In genomic region chr12:51521554-51522276, GRCh38 we compare ENCODE assay signal across 12 cellular contexts.
DNase-seq lines count a peak whose midpoint lies in the region; ATAC-seq and TF ChIP-seq lines count a peak whose summit lies in the region.
"Had no signal": no experiment of that assay in that cellular context is flagged by ENCODE, and none has a peak within 500 bp of the region (broad histone marks: within the 10 kb centered on the region; RNA-seq: fewer than 3 reads in every experiment).

No MANE protein-coding gene starts in this region.

- H3K4me3 ChIP-seq in AG04450 (ENCODE audit: low read depth, low read length) (no peak overlapping the region), SK-N-SH (ENCODE audit: low read depth in 2 of 2, low read length in 1 of 2) (no peak overlapping the region), fibroblast of pulmonary artery (replicated peaks; ENCODE audit: low read depth, low read length) (no peak overlapping the region)
- H3K4me3 ChIP-seq: suprapubic skin had no signal

- no peaks in the 10 kb centered on the region for H3K36me3 ChIP-seq in SK-N-SH (replicated peaks in 1 of 2; ENCODE audit: control insufficient read depth in 1 of 2, insufficient read depth in 2 of 2, low read length in 1 of 2)
- H3K36me3 ChIP-seq: suprapubic skin had no signal

- POLR2A ChIA-PET in AG04450 (lab: Yijun Ruan, JAX) = interaction anchor here (0.5 kb wide), 1 partner anchor 364 kb away, joined by 3 read pairs; no protein-coding TSS in a partner anchor
- POLR2A ChIA-PET in SK-N-SH (lab: Yijun Ruan, JAX) = no interaction called here

- TF ChIP-seq RAD21 in SK-N-SH (IDR thresholded peaks at IDR 0.05; ENCODE audit: low read length) = no peak

- peaks cover 0 to 26% of the 10 kb centered on the region in 2 experiments; a peak in 2 of 4 replicates for H3K4me1 ChIP-seq in SK-N-SH (ENCODE audit: control insufficient read depth in 1 of 2, insufficient read depth in 2 of 2, low read depth in 1 of 2, low read length in 1 of 2)
- H3K4me1 ChIP-seq: suprapubic skin had no signal

- no peak overlapping the region for H3K27ac ChIP-seq in AG04450 (ENCODE audit: low read depth, low read length)
- H3K27ac ChIP-seq in SK-N-SH (ENCODE audit: low read depth in 2 of 2, low read length in 1 of 2) = no peak overlapping the region
- H3K27ac ChIP-seq: suprapubic skin had no signal

- H3K9me3 ChIP-seq in AG04450 (ENCODE audit: control insufficient read depth, insufficient read depth, low read length) (no peaks in the 10 kb centered on the region), SK-N-SH (no peaks in the 10 kb centered on the region)
- H3K9me3 ChIP-seq: suprapubic skin had no signal

- H3K4me2 ChIP-seq in SK-N-SH = no peak overlapping the region

- ATAC-seq in HG03139 (IDR thresholded peaks at IDR 0.05; ENCODE audit: unreplicated experiment) = no peak
- no peak for ATAC-seq in omental fat pad (ENCODE audit: low FRiP score)
- no peak for ATAC-seq in GM18502 (IDR thresholded peaks at IDR 0.05; ENCODE audit: poor library complexity, unreplicated experiment)
- ATAC-seq: naive thymus-derived CD4-positive, alpha-beta T cell had no signal

- H3K9me2 ChIP-seq in SK-N-SH = no peaks in the 10 kb centered on the region

- peak; percentile 16 for TF ChIP-seq CTCF in AG04450 (IDR thresholded peaks at IDR 0.05; ENCODE audit: low read depth, low read length)
- peak; percentile 28 for TF ChIP-seq CTCF in GM12873 (IDR thresholded peaks at IDR 0.05; ENCODE audit: insufficient read depth, low read depth, low read length, missing control alignments)
- TF ChIP-seq CTCF in SK-N-SH (IDR thresholded peaks at IDR 0.05) = peak; percentile 36; the same call in 1 of the 2 replicates
- TF ChIP-seq CTCF in fibroblast of pulmonary artery (IDR thresholded peaks at IDR 0.05; ENCODE audit: low read length, missing control alignments) = peak; percentile 24
- TF ChIP-seq CTCF in omental fat pad (IDR thresholded peaks at IDR 0.05) = no peak

- H4K20me1 ChIP-seq in SK-N-SH (ENCODE audit: insufficient read depth) = no peaks in the 10 kb centered on the region

- CTCF ChIA-PET in AG04450 (lab: Charles Lee) = interaction anchor here (0.6 to 1.2 kb wide), 4 partner anchors 10 to 299 kb away, joined by 3 to 4 read pairs (median 4); partner anchors contain the start of gene SLC4A8
- CTCF ChIA-PET in SK-N-SH (lab: Yijun Ruan, JAX) = interaction anchor here (0.5 to 22.6 kb wide), 7 partner anchors 11 to 292 kb away, joined by 3 to 418 read pairs (median 4); partner anchors contain the start of gene SLC4A8

- 88% methylated on average over 9 of the region's 9 CpGs for WGBS in SK-N-SH (ENCODE audit: low lambda C conversion rate)

- no peak overlapping the region for H3K9ac ChIP-seq in SK-N-SH

- H2AFZ ChIP-seq in SK-N-SH (ENCODE audit: low read depth) = no peak overlapping the region

- H3K27me3 ChIP-seq in AG04450 (ENCODE audit: control insufficient read depth, insufficient read depth, low read length) (no peaks in the 10 kb centered on the region), SK-N-SH (ENCODE audit: insufficient read depth) (no peaks in the 10 kb centered on the region)
- H3K27me3 ChIP-seq: suprapubic skin had no signal

- no peak for DNase-seq in AG04450 (ENCODE audit: low read depth, low spot score)
- DNase-seq in SK-N-SH = no peak
- peak; percentile 14 for DNase-seq in fibroblast of pulmonary artery (ENCODE audit: low read depth)
- no peak for DNase-seq in omental fat pad (ENCODE audit: low spot score)
- no peak for DNase-seq in activated naive CD4-positive, alpha-beta T cell treated with anti-CD3 and anti-CD28 coated beads, Interleukin-2, amount 50 U/mL, for 16 hours
- DNase-seq: activated CD4-positive, alpha-beta T cell treated with anti-CD3 and anti-CD28 coated beads, Interleukin-2, amount 10 ng/mL, durations not matched to agents 7 days and 5 days; CD4-positive, alpha-beta memory T cell; naive thymus-derived CD4-positive, alpha-beta T cell had no signal

- no peaks in the 10 kb centered on the region for H3F3A ChIP-seq in SK-N-SH (replicated peaks; ENCODE audit: insufficient read depth)

- no peak for TF ChIP-seq EP300 in SK-N-SH (IDR thresholded peaks at IDR 0.05; ENCODE audit: borderline replicate concordance in 1 of 2, low read depth in 1 of 2, low read length in 1 of 2)

- no peaks in the 10 kb centered on the region for H3K79me2 ChIP-seq in SK-N-SH (ENCODE audit: insufficient read depth)

TF ChIP-seq in SK-N-SH, 30 proteins besides CTCF, POLR2A, EP300 and RAD21 (continues in another document):
- TF ChIP-seq RFX5 (IDR thresholded peaks at IDR 0.05; ENCODE audit: low read length) = no peak
- no peak for TF ChIP-seq FOXJ3 (CRISPR knock-in tag; IDR thresholded peaks at IDR 0.05)
- TF ChIP-seq REST (IDR thresholded peaks at IDR 0.05; ENCODE audit: low read depth, low read length) = no peak
- no peak for TF ChIP-seq MXI1 (IDR thresholded peaks at IDR 0.05; ENCODE audit: low read depth, low read length)
- no peak for TF ChIP-seq CHD2 (IDR thresholded peaks at IDR 0.05; ENCODE audit: low read length, partially characterized antibody)
- no peak for TF ChIP-seq FOSL2 (IDR thresholded peaks at IDR 0.05; ENCODE audit: borderline replicate concordance, low read depth)
- TF ChIP-seq RXRA (IDR thresholded peaks at IDR 0.05; ENCODE audit: borderline replicate concordance, low read depth) = no peak
- TF ChIP-seq, protein P1, sequence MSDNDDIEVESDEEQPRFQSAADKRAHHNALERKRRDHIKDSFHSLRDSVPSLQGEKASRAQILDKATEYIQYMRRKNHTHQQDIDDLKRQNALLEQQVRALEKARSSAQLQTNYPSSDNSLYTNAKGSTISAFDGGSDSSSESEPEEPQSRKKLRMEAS (IDR thresholded peaks at IDR 0.05; ENCODE audit: low read depth) = no peak
- TF ChIP-seq ELF1 (IDR thresholded peaks at IDR 0.05) = no peak
- TF ChIP-seq MEF2A (IDR thresholded peaks at IDR 0.05; ENCODE audit: borderline replicate concordance, low read depth) = no peak
- TF ChIP-seq POLR2AphosphoS5 (IDR thresholded peaks at IDR 0.05; ENCODE audit: low read depth, low read length) = no peak
- TF ChIP-seq, protein P2, sequence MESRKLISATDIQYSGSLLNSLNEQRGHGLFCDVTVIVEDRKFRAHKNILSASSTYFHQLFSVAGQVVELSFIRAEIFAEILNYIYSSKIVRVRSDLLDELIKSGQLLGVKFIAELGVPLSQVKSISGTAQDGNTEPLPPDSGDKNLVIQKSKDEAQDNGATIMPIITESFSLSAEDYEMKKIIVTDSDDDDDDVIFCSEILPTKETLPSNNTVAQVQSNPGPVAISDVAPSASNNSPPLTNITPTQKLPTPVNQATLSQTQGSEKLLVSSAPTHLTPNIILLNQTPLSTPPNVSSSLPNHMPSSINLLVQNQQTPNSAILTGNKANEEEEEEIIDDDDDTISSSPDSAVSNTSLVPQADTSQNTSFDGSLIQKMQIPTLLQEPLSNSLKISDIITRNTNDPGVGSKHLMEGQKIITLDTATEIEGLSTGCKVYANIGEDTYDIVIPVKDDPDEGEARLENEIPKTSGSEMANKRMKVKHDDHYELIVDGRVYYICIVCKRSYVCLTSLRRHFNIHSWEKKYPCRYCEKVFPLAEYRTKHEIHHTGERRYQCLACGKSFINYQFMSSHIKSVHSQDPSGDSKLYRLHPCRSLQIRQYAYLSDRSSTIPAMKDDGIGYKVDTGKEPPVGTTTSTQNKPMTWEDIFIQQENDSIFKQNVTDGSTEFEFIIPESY (IDR thresholded peaks at IDR 0.05; ENCODE audit: borderline replicate concordance, low read depth) = no peak
- no peak for TF ChIP-seq SMC3 (IDR thresholded peaks at IDR 0.05; ENCODE audit: low read depth, low read length)
- no peak for TF ChIP-seq YY1 (IDR thresholded peaks at IDR 0.05; ENCODE audit: low read depth)
- TF ChIP-seq, protein P3, sequence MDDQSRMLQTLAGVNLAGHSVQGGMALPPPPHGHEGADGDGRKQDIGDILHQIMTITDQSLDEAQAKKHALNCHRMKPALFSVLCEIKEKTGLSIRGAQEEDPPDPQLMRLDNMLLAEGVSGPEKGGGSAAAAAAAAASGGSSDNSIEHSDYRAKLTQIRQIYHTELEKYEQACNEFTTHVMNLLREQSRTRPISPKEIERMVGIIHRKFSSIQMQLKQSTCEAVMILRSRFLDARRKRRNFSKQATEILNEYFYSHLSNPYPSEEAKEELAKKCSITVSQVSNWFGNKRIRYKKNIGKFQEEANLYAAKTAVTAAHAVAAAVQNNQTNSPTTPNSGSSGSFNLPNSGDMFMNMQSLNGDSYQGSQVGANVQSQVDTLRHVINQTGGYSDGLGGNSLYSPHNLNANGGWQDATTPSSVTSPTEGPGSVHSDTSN (IDR thresholded peaks at IDR 0.05) = no peak
- TF ChIP-seq TCF12 (IDR thresholded peaks at IDR 0.05) = no peak

Comparison
In these comparisons a context has a peak if more than half of its experiments do, and no peak if none do; other contexts are left out.
1. CTCF ChIP-seq: peak in AG04450 (single experiment), GM12873 (single experiment), SK-N-SH (single experiment) and fibroblast of pulmonary artery (single experiment); none in omental fat pad (0 of 3).